ENCODE assay signal across 10 cellular contexts in genomic region chr22:32852346-32853251, GRCh38. TPM values are rescaled to one million over a fixed set of nuclear protein-coding genes. Genes with fewer than 3 reads are reported as not detected.
DNase-seq lines count a peak whose midpoint lies in the region; ATAC-seq and TF ChIP-seq lines count a peak whose summit lies in the region.
"Had no signal": no experiment of that assay in that cellular context is flagged by ENCODE, and none has a peak within 500 bp of the region (broad histone marks: within the 10 kb centered on the region; RNA-seq: fewer than 3 reads in every experiment).

No MANE protein-coding gene starts in this region.

- H3K36me3 ChIP-seq in upper lobe of left lung = peaks cover 5 to 96% (median 22%) of the 10 kb centered on the region in 4 donors

- no peaks in the 10 kb centered on the region for H3K27me3 ChIP-seq in upper lobe of left lung

- DNase-seq in astrocyte of the spinal cord (ENCODE audit: low read depth, low spot score) (peak; percentile 57), Right ventricle myocardium superior (peak; percentile 87), nephron progenitor cell (no peak), upper lobe of left lung (no peak), activated gamma-delta T cell (lab: John Stamatoyannopoulos, UW) (no peak)
- DNase-seq in stimulated activated CD4-positive, alpha-beta T cell treated with anti-CD3 and anti-CD28 coated beads, Interleukin-4, amount 100 ng/mL, for 24 hours = no peak
- DNase-seq in activated CD8-positive, alpha-beta memory T cell treated with anti-CD3 and anti-CD28 coated beads, Interleukin-2, amount 50 U/mL, for 48 hours = no peak
- DNase-seq: effector memory CD4-positive, alpha-beta T cell; NCI-H446 treated with DMSO at 0.1 percent for 48 hours had no signal

- peak overlapping the region; percentile 23 for H3K27ac Mint-ChIP-seq in nephron progenitor cell

- intact Hi-C loops in Right ventricle myocardium superior (cut with DNase I) = no loop called here

- peaks cover 16% of the 10 kb centered on the region for H3K4me1 Mint-ChIP-seq in nephron progenitor cell

- peak in 2 of 4 donors; percentile 96 to 98 for TF ChIP-seq EP300 in upper lobe of left lung (IDR thresholded peaks at IDR 0.05)

- peaks cover 37 to 61% (median 51%) of the 10 kb centered on the region in 4 donors for H3K4me1 ChIP-seq in upper lobe of left lung

- ATAC-seq in Right ventricle myocardium superior (ENCODE audit: poor library complexity) (peak; percentile 76), upper lobe of left lung (ENCODE audit: low FRiP score in 2 of 2) (peak; percentile 28 to 38), GM21526 (IDR thresholded peaks at IDR 0.05; ENCODE audit: low FRiP score, unreplicated experiment) (no peak)

- peak overlapping the region; percentile 63 to 81 (median 74) for H3K27ac ChIP-seq in upper lobe of left lung

- H3K9me3 ChIP-seq in upper lobe of left lung = no peaks in the 10 kb centered on the region

- no peak overlapping the region for H3K4me3 ChIP-seq in astrocyte of the spinal cord (ENCODE audit: low read depth, low read length)
- H3K4me3 ChIP-seq in upper lobe of left lung = no peak overlapping the region

- in situ Hi-C loops in astrocyte of the spinal cord (cut with HindIII; ENCODE audit: low sequenced_read_pairs) = no loop called here

- H3K4me3 Mint-ChIP-seq in nephron progenitor cell = no peak overlapping the region

- TF ChIP-seq POLR2A in upper lobe of left lung (IDR thresholded peaks at IDR 0.05) = no peak

- H3K36me3 Mint-ChIP-seq in nephron progenitor cell (ENCODE audit: low read depth) = no peaks in the 10 kb centered on the region

- H3K27me3 Mint-ChIP-seq in nephron progenitor cell (ENCODE audit: low read depth, poor library complexity) = no peaks in the 10 kb centered on the region

- 18 to 33% methylated on average over 8 to 10 of the region's 10 CpGs for WGBS in upper lobe of left lung, 2 donors

- no peaks in the 10 kb centered on the region for H3K9me3 Mint-ChIP-seq in nephron progenitor cell

- TF ChIP-seq CTCF in astrocyte of the spinal cord (IDR thresholded peaks at IDR 0.05; ENCODE audit: low read depth, low read length) (no peak), nephron progenitor cell (IDR thresholded peaks at IDR 0.05) (no peak), upper lobe of left lung (IDR thresholded peaks at IDR 0.05) (no peak)

RNA-seq across cellular contexts. Expression of gene TIMP3, which starts 51.1 kb away (rescaled TPM):
- 266 TPM for total RNA-seq in Right ventricle myocardium superior
- total RNA-seq in upper lobe of left lung = 100 to 1,000 TPM; 196 to 659 (median 531) TPM

Comparison
In these comparisons a context has a peak if more than half of its experiments do, and no peak if none do; other contexts are left out.
1. DNase-seq: peak in astrocyte of the spinal cord (single experiment) and Right ventricle myocardium superior (single experiment); none in nephron progenitor cell (single experiment), upper lobe of left lung (0 of 2), stimulated activated CD4-positive, alpha-beta T cell treated with anti-CD3 and anti-CD28 coated beads, Interleukin-4, amount 100 ng/mL, for 24 hours (single experiment), activated CD8-positive, alpha-beta memory T cell treated with anti-CD3 and anti-CD28 coated beads, Interleukin-2, amount 50 U/mL, for 48 hours (single experiment) and activated gamma-delta T cell (single experiment).